Comparison of ENCODE assay signal across 24 cellular contexts in the genomic region with DNA sequence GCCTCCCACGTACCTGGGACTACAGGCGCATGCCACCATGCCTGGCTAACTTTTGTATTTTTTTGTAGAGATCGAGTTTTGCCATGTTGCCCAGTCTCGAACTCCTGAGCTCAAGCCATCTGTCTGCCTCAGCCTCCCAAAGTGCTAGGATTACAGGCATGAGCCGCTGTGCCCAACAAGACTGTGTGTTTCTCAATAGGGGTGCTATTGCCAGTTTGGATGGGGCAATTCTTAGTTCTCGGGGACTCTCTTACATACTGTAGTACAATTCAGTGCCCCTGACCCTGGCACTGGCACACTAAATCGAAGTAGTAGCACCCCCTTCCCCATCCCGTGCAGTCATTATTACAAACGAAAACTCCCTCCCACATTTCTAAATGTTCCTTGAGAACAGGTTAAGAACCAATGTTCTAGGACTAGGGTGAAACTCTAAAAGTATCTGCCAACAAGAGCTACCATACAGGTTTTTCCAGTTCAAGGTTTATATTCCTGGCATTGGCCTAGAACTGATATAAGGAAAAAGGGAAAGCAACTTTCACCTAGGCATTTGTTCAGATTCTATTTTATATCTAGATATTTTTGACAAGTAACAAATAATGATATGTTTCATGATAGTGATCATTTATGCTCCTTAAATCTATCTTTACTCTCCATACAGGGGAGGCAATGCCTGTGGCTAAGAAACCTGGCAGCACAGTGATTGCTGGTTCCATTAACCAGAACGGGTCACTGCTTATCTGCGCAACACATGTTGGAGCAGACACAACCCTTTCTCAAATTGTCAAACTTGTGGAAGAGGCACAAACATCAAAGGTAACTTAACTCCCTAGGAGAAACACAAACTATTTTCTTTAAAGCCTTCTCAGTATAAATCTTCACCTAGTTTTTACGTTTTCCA. TPM values are rescaled to one million over a fixed set of nuclear protein-coding genes. Genes with fewer than 3 reads are reported as not detected.
A peak's percentile ranks its signal among the peaks of the same experiment; 100 is the strongest.
DNase-seq lines count a peak whose midpoint lies in the region; ATAC-seq, FAIRE-seq and TF ChIP-seq lines count a peak whose summit lies in the region.
"Had no signal": no experiment of that assay in that cellular context is flagged by ENCODE, and none has a peak within 500 bp of the region (broad histone marks: within the 10 kb centered on the region; RNA-seq: fewer than 3 reads in every experiment).

No MANE protein-coding gene starts in this region.

- no peak overlapping the region for H3K4me3 ChIP-seq in LNCaP clone FGC (ENCODE audit: low read depth, low read length)
- H3K4me3 ChIP-seq in bronchial epithelial cell (ENCODE audit: low read depth, low read length) = no peak overlapping the region
- H3K4me3 ChIP-seq in lower lobe of right lung = no peak overlapping the region
- H3K4me3 ChIP-seq: heart left ventricle, neural progenitor cell, thoracic aorta had no signal

- no peaks in the 10 kb centered on the region for H3K9me3 ChIP-seq in lower lobe of right lung
- H3K9me3 ChIP-seq: heart left ventricle, thoracic aorta had no signal

- peak overlapping the region; percentile 41 for H3K27ac ChIP-seq in lower lobe of right lung
- H3K27ac ChIP-seq: heart left ventricle, neural progenitor cell, thoracic aorta had no signal

- no peaks in the 10 kb centered on the region for H3K9me3 Mint-ChIP-seq in type B pancreatic cell
- H3K9me3 Mint-ChIP-seq: activated naive CD8-positive, alpha-beta T cell treated with anti-CD3 and anti-CD28 coated beads, Interleukin-2, amount 50 U/mL, for 24 hours had no signal

- H3K27me3 ChIP-seq in bronchial epithelial cell (ENCODE audit: control insufficient read depth, insufficient read depth, low read length) (no peaks in the 10 kb centered on the region), lower lobe of right lung (ENCODE audit: low read depth) (no peaks in the 10 kb centered on the region)
- H3K27me3 ChIP-seq: neural progenitor cell had no signal

- no peak for TF ChIP-seq CTCF in LNCaP clone FGC (IDR thresholded peaks at IDR 0.05; ENCODE audit: control insufficient read depth, extremely low read depth, insufficient read depth)
- no peak for TF ChIP-seq CTCF in bronchial epithelial cell (IDR thresholded peaks at IDR 0.05; ENCODE audit: insufficient read depth, low read length, severe bottlenecking)
- TF ChIP-seq CTCF in lower lobe of right lung (IDR thresholded peaks at IDR 0.05) = no peak
- TF ChIP-seq CTCF in type B pancreatic cell (conservative IDR thresholded peaks at IDR 0.05) = no peak

- intact Hi-C loops in lower lobe of right lung (cut with DNase I) = loop anchor here (10.0 kb wide), 1 partner anchor 105 kb away; a partner anchor contains a TSS

- H3K27ac Mint-ChIP-seq in type B pancreatic cell = peak overlapping the region; percentile 86
- H3K27ac Mint-ChIP-seq: activated naive CD8-positive, alpha-beta T cell treated with anti-CD3 and anti-CD28 coated beads, Interleukin-2, amount 50 U/mL, for 24 hours; neural progenitor cell; progenitor cell of endocrine pancreas had no signal

- DNase-seq in LNCaP clone FGC (ENCODE audit: low read depth) = peak; percentile 81
- DNase-seq in bronchial epithelial cell (ENCODE audit: low read depth) = peak; percentile 54
- DNase-seq in lower lobe of right lung = no peak
- no peak for DNase-seq in type B pancreatic cell (ENCODE audit: extremely low spot score, unreplicated experiment)
- DNase-seq: activated CD4-positive, alpha-beta T cell treated with anti-CD3 and anti-CD28 coated beads for 4 hours; activated gamma-delta T cell; activated naive CD8-positive, alpha-beta T cell treated with anti-CD3 and anti-CD28 coated beads, Interleukin-2, amount 50 U/mL, for 24 hours; COR-L47; DMS79 treated with DMSO at 0.1 percent for 48 hours; HCEC 1CT; heart left ventricle; MV-4-11; NCI-H1436 treated with DMSO at 0.1 percent for 48 hours; NCI-H446 treated with DMSO at 0.1 percent for 48 hours; stimulated activated CD4-positive, alpha-beta T cell treated with anti-CD3 and anti-CD28 coated beads, Interleukin-15, amount 100 ng/mL, for 24 hours; stimulated activated naive CD4-positive, alpha-beta T cell treated with Interleukin-2 at 50 U/mL for 16 hours had no signal

- no peaks in the 10 kb centered on the region for H3K27me3 Mint-ChIP-seq in type B pancreatic cell
- H3K27me3 Mint-ChIP-seq: activated naive CD8-positive, alpha-beta T cell treated with anti-CD3 and anti-CD28 coated beads, Interleukin-2, amount 50 U/mL, for 24 hours; progenitor cell of endocrine pancreas had no signal

- ATAC-seq in lower lobe of right lung = peak; percentile 64 to 81
- no peak for ATAC-seq in GM21367 (IDR thresholded peaks at IDR 0.05; ENCODE audit: unreplicated experiment)
- ATAC-seq in HG03378 (IDR thresholded peaks at IDR 0.05; ENCODE audit: unreplicated experiment) = no peak
- no peak for ATAC-seq in GM19351 (IDR thresholded peaks at IDR 0.05; ENCODE audit: unreplicated experiment)
- ATAC-seq: activated naive CD8-positive, alpha-beta T cell treated with anti-CD3 and anti-CD28 coated beads, Interleukin-2, amount 50 U/mL, for 24 hours; heart left ventricle had no signal

- no peak for FAIRE-seq in bronchial epithelial cell (lab: Jason Lieb, UNC)

- H3K36me3 Mint-ChIP-seq in type B pancreatic cell = peaks cover 4% of the 10 kb centered on the region
- H3K36me3 Mint-ChIP-seq: neural progenitor cell had no signal

- no peaks in the 10 kb centered on the region for H3K4me1 ChIP-seq in lower lobe of right lung
- H3K4me1 ChIP-seq: heart left ventricle, neural progenitor cell had no signal

- no peaks in the 10 kb centered on the region for H3K36me3 ChIP-seq in bronchial epithelial cell (ENCODE audit: control insufficient read depth, insufficient read depth, low read length)
- no peaks in the 10 kb centered on the region for H3K36me3 ChIP-seq in lower lobe of right lung
- H3K36me3 ChIP-seq: neural progenitor cell, thoracic aorta had no signal

- H3K4me1 Mint-ChIP-seq in type B pancreatic cell (ENCODE audit: unreplicated experiment) = no peaks in the 10 kb centered on the region
- H3K4me1 Mint-ChIP-seq: neural progenitor cell had no signal

- H3K4me3 Mint-ChIP-seq in type B pancreatic cell = peak overlapping the region; percentile 39
- H3K4me3 Mint-ChIP-seq: activated naive CD8-positive, alpha-beta T cell treated with anti-CD3 and anti-CD28 coated beads, Interleukin-2, amount 50 U/mL, for 24 hours; neural progenitor cell had no signal

RNA-seq across cellular contexts. Expression of a gene that starts 50.4 kb away (rescaled TPM):
- total RNA-seq in bronchial epithelial cell (not detected in 2 replicates), lower lobe of right lung (not detected), type B pancreatic cell (ENCODE audit: low replicate concordance) (not detected in 2 replicates)
- total RNA-seq: dermis microvascular lymphatic vessel endothelial cell; heart left ventricle; progenitor cell of endocrine pancreas; T-helper 2 cell treated with Interferon-gamma antibody and Interleukin-4, amounts not matched to agents 100 ng/mL and 5 ng/mL, for 36 hours; thoracic aorta had no signal

Comparison
In these comparisons a context has a peak if more than half of its experiments do, and no peak if none do; other contexts are left out.
1. DNase-seq: peak in LNCaP clone FGC (single experiment) and bronchial epithelial cell (single experiment); none in lower lobe of right lung (single experiment) and type B pancreatic cell (single experiment).
2. ATAC-seq: peak in lower lobe of right lung (2 of 2); none in GM21367 (single experiment), HG03378 (single experiment) and GM19351 (single experiment).